ENCODE assay signal across 1 cellular context in the genomic region with DNA sequence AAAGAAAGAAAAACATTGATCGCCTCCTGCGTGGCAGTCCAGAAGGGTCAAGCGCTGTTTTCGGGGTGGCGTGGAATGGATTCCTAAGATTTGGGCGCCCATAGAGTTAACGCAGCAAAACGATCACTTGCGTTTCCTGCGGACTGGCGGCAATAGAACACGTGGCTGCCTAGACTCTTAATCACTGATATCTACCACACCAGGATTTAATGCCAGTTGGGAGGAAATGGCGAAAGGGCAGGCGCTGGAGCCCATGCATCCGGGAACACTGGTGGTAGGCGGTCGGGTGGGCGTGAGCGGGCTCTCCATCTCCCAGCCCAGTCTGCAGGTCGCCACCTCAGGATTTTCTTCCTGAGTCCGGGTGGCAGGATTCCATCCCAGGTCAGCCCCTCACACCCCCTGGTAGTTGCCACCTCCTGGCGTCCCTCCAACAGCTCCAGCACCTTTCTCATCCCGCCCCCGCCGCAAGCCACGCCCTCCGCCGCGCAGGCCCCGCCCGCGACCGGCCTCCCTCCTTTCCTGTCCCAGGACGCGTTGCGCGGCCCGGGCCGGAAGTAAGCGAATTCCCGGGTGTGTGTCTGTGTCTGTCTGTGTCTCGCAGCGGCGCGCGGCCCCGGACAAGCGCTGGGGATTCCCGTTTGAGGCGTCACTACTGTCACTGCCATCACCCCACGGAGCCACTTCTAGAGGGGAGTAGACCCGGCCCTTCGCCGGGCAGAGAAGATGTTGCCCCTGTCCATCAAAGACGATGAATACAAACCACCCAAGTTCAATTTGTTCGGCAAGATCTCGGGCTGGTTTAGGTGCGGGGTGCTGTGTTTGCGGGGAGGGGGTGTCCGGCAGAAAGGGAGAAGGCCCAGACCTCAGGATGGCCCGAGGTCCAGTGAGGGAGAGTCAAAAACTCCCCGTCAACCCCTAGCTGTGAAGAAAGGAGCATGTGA.
TF ChIP-seq lines count a peak whose summit lies in the region.

A gene with protein sequence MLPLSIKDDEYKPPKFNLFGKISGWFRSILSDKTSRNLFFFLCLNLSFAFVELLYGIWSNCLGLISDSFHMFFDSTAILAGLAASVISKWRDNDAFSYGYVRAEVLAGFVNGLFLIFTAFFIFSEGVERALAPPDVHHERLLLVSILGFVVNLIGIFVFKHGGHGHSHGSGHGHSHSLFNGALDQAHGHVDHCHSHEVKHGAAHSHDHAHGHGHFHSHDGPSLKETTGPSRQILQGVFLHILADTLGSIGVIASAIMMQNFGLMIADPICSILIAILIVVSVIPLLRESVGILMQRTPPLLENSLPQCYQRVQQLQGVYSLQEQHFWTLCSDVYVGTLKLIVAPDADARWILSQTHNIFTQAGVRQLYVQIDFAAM (plus strand): TSS at position 551 of the 941 bp plus-strand sequence. CDS start 173 bp downstream, at position 724.

TF ChIP-seq in K562, 482 proteins besides CTCF, POLR2A, EP300 and RAD21 (continued from another document and continues in another):
- TF ChIP-seq, protein P1, sequence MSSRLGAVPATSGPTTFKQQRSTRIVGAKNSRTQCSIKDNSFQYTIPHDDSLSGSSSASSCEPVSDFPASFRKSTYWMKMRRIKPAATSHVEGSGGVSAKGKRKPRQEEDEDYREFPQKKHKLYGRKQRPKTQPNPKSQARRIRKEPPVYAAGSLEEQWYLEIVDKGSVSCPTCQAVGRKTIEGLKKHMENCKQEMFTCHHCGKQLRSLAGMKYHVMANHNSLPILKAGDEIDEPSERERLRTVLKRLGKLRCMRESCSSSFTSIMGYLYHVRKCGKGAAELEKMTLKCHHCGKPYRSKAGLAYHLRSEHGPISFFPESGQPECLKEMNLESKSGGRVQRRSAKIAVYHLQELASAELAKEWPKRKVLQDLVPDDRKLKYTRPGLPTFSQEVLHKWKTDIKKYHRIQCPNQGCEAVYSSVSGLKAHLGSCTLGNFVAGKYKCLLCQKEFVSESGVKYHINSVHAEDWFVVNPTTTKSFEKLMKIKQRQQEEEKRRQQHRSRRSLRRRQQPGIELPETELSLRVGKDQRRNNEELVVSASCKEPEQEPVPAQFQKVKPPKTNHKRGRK (tag; IDR thresholded peaks at IDR 0.05) = no peak
- peak; percentile 58; the same call in 1 of the 2 replicates for TF ChIP-seq CXXC5 (CRISPR knock-in tag; IDR thresholded peaks at IDR 0.05)
- TF ChIP-seq EP400 (IDR thresholded peaks at IDR 0.05) = peak; percentile 39; the same call in 1 of the 2 replicates
- TF ChIP-seq KDM1A (IDR thresholded peaks at IDR 0.05) = no peak
- TF ChIP-seq TEAD1 (CRISPR knock-in tag; IDR thresholded peaks at IDR 0.05) = peak in 1 of 2 experiments; percentile 80; a peak in 1 of 4 replicates
- TF ChIP-seq ATF1 (CRISPR knock-in tag; IDR thresholded peaks at IDR 0.05) = no peak
- TF ChIP-seq ATF1 (tag; IDR thresholded peaks at IDR 0.05) = 0 out of 2 replicates have a peak, but pooled peaks have one; percentile 43
- TF ChIP-seq SMAD1 (IDR thresholded peaks at IDR 0.05; ENCODE audit: low read depth, low read length, partially characterized antibody) = peak; percentile 52
- TF ChIP-seq, protein P2, sequence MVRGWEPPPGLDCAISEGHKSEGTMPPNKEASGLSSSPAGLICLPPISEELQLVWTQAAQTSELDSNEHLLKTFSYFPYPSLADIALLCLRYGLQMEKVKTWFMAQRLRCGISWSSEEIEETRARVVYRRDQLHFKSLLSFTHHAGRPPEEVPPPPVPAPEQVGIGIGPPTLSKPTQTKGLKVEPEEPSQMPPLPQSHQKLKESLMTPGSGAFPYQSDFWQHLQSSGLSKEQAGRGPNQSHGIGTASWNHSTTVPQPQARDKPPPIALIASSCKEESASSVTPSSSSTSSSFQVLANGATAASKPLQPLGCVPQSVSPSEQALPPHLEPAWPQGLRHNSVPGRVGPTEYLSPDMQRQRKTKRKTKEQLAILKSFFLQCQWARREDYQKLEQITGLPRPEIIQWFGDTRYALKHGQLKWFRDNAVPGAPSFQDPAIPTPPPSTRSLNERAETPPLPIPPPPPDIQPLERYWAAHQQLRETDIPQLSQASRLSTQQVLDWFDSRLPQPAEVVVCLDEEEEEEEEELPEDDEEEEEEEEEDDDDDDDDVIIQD (CRISPR knock-in tag; IDR thresholded peaks at IDR 0.05) = no peak
- TF ChIP-seq DMBX1 (CRISPR knock-in tag; IDR thresholded peaks at IDR 0.05; ENCODE audit: borderline replicate concordance) = no peak
- peak in 1 of 2 experiments; percentile 51; a peak in 2 of 4 replicates for TF ChIP-seq HDAC1 (IDR thresholded peaks at IDR 0.05)
- TF ChIP-seq ZNF561 (CRISPR knock-in tag; conservative IDR thresholded peaks at IDR 0.05) = no peak
- no peak for TF ChIP-seq ZNF764 (CRISPR knock-in tag; IDR thresholded peaks at IDR 0.05; ENCODE audit: low read depth)
- no peak for TF ChIP-seq SRSF3 (IDR thresholded peaks at IDR 0.05; ENCODE audit: insufficient read depth, low read length)
- TF ChIP-seq, protein P3, sequence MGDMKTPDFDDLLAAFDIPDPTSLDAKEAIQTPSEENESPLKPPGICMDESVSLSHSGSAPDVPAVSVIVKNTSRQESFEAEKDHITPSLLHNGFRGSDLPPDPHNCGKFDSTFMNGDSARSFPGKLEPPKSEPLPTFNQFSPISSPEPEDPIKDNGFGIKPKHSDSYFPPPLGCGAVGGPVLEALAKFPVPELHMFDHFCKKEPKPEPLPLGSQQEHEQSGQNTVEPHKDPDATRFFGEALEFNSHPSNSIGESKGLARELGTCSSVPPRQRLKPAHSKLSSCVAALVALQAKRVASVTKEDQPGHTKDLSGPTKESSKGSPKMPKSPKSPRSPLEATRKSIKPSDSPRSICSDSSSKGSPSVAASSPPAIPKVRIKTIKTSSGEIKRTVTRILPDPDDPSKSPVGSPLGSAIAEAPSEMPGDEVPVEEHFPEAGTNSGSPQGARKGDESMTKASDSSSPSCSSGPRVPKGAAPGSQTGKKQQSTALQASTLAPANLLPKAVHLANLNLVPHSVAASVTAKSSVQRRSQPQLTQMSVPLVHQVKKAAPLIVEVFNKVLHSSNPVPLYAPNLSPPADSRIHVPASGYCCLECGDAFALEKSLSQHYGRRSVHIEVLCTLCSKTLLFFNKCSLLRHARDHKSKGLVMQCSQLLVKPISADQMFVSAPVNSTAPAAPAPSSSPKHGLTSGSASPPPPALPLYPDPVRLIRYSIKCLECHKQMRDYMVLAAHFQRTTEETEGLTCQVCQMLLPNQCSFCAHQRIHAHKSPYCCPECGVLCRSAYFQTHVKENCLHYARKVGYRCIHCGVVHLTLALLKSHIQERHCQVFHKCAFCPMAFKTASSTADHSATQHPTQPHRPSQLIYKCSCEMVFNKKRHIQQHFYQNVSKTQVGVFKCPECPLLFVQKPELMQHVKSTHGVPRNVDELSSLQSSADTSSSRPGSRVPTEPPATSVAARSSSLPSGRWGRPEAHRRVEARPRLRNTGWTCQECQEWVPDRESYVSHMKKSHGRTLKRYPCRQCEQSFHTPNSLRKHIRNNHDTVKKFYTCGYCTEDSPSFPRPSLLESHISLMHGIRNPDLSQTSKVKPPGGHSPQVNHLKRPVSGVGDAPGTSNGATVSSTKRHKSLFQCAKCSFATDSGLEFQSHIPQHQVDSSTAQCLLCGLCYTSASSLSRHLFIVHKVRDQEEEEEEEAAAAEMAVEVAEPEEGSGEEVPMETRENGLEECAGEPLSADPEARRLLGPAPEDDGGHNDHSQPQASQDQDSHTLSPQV (IDR thresholded peaks at IDR 0.05) = no peak
- TF ChIP-seq, protein P4, sequence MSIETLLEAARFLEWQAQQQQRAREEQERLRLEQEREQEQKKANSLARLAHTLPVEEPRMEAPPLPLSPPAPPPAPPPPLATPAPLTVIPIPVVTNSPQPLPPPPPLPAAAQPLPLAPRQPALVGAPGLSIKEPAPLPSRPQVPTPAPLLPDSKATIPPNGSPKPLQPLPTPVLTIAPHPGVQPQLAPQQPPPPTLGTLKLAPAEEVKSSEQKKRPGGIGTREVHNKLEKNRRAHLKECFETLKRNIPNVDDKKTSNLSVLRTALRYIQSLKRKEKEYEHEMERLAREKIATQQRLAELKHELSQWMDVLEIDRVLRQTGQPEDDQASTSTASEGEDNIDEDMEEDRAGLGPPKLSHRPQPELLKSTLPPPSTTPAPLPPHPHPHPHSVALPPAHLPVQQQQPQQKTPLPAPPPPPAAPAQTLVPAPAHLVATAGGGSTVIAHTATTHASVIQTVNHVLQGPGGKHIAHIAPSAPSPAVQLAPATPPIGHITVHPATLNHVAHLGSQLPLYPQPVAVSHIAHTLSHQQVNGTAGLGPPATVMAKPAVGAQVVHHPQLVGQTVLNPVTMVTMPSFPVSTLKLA (conservative IDR thresholded peaks at IDR 0.05) = peak; percentile 57 to 79
- TF ChIP-seq, protein P5, sequence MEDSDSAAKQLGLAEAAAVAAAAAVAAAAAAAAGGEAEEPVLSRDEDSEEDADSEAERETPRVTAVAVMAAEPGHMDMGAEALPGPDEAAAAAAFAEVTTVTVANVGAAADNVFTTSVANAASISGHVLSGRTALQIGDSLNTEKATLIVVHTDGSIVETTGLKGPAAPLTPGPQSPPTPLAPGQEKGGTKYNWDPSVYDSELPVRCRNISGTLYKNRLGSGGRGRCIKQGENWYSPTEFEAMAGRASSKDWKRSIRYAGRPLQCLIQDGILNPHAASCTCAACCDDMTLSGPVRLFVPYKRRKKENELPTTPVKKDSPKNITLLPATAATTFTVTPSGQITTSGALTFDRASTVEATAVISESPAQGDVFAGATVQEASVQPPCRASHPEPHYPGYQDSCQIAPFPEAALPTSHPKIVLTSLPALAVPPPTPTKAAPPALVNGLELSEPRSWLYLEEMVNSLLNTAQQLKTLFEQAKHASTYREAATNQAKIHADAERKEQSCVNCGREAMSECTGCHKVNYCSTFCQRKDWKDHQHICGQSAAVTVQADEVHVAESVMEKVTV (CRISPR knock-in tag; IDR thresholded peaks at IDR 0.05) = 0 out of 2 replicates have a peak, but pooled peaks have one; percentile 17
- no peak for TF ChIP-seq U2AF2 (optimal IDR thresholded peaks at IDR 0.05; ENCODE audit: low read depth, low read length)
- TF ChIP-seq ELF2 (CRISPR knock-in tag; IDR thresholded peaks at IDR 0.05) = peak; percentile 64
- no peak for TF ChIP-seq TAF7 (tag; IDR thresholded peaks at IDR 0.05)
- TF ChIP-seq ZNF830 (CRISPR knock-in tag; IDR thresholded peaks at IDR 0.05) = no peak
- TF ChIP-seq, protein P6, sequence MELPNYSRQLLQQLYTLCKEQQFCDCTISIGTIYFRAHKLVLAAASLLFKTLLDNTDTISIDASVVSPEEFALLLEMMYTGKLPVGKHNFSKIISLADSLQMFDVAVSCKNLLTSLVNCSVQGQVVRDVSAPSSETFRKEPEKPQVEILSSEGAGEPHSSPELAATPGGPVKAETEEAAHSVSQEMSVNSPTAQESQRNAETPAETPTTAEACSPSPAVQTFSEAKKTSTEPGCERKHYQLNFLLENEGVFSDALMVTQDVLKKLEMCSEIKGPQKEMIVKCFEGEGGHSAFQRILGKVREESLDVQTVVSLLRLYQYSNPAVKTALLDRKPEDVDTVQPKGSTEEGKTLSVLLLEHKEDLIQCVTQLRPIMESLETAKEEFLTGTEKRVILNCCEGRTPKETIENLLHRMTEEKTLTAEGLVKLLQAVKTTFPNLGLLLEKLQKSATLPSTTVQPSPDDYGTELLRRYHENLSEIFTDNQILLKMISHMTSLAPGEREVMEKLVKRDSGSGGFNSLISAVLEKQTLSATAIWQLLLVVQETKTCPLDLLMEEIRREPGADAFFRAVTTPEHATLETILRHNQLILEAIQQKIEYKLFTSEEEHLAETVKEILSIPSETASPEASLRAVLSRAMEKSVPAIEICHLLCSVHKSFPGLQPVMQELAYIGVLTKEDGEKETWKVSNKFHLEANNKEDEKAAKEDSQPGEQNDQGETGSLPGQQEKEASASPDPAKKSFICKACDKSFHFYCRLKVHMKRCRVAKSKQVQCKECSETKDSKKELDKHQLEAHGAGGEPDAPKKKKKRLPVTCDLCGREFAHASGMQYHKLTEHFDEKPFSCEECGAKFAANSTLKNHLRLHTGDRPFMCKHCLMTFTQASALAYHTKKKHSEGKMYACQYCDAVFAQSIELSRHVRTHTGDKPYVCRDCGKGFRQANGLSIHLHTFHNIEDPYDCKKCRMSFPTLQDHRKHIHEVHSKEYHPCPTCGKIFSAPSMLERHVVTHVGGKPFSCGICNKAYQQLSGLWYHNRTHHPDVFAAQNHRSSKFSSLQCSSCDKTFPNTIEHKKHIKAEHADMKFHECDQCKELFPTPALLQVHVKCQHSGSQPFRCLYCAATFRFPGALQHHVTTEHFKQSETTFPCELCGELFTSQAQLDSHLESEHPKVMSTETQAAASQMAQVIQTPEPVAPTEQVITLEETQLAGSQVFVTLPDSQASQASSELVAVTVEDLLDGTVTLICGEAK (IDR thresholded peaks at IDR 0.05) = peak; percentile 78
- TF ChIP-seq, protein P6 (CRISPR knock-in tag; IDR thresholded peaks at IDR 0.05) = no peak
- peak; percentile 64 for TF ChIP-seq FOXP1 (CRISPR knock-in tag; IDR thresholded peaks at IDR 0.05)
- TF ChIP-seq SUPT5H (IDR thresholded peaks at IDR 0.05) = peak; percentile 79
- TF ChIP-seq SMARCE1 (IDR thresholded peaks at IDR 0.05) = no peak
- no peak for TF ChIP-seq DIDO1 (tag; IDR thresholded peaks at IDR 0.05; ENCODE audit: low read depth)
- TF ChIP-seq CBFB (CRISPR knock-in tag; IDR thresholded peaks at IDR 0.05) = no peak
- TF ChIP-seq MCM5 (IDR thresholded peaks at IDR 0.05; ENCODE audit: low read depth) = no peak
- TF ChIP-seq TAF9B (IDR thresholded peaks at IDR 0.05; ENCODE audit: partially characterized antibody) = peak; percentile 66
- TF ChIP-seq SIN3A (IDR thresholded peaks at IDR 0.05; ENCODE audit: borderline replicate concordance in 2 of 2, control insufficient read depth in 1 of 2, low read depth in 2 of 2, low read length in 2 of 2) = peak; percentile 49 to 68; a peak in 1 of 4 replicates
- no peak for TF ChIP-seq HDGF (IDR thresholded peaks at IDR 0.05)
